ENCODE assay signal across 9 cellular contexts in genomic region chr10:79266543-79267312, GRCh38.
DNase-seq lines count a peak whose midpoint lies in the region; ATAC-seq and TF ChIP-seq lines count a peak whose summit lies in the region.
"Had no signal": no experiment of that assay in that cellular context is flagged by ENCODE, and none has a peak within 500 bp of the region (broad histone marks: within the 10 kb centered on the region; RNA-seq: fewer than 3 reads in every experiment).

No MANE protein-coding gene starts in this region.

- POLR2A ChIA-PET in activated naive CD8-positive, alpha-beta T cell treated with anti-CD3 and anti-CD28 coated beads, Interleukin-2, amount 10 ng/mL, durations not matched to agents 7 days and 5 days (lab: Charles Lee) = no interaction called here

- peaks cover 16% of the 10 kb centered on the region for H3K4me1 Mint-ChIP-seq in activated naive CD8-positive, alpha-beta T cell treated with anti-CD3 and anti-CD28 coated beads, Interleukin-2, amount 10 ng/mL, durations not matched to agents 7 days and 5 days

- no peaks in the 10 kb centered on the region for H3K9me3 Mint-ChIP-seq in activated naive CD8-positive, alpha-beta T cell treated with anti-CD3 and anti-CD28 coated beads, Interleukin-2, amount 10 ng/mL, durations not matched to agents 7 days and 5 days

- H3K36me3 Mint-ChIP-seq in activated naive CD8-positive, alpha-beta T cell treated with anti-CD3 and anti-CD28 coated beads, Interleukin-2, amount 10 ng/mL, durations not matched to agents 7 days and 5 days = no peaks in the 10 kb centered on the region

- H3K27me3 ChIP-seq in heart left ventricle = no peaks in the 10 kb centered on the region

- no peak overlapping the region for H3K4me3 Mint-ChIP-seq in activated naive CD8-positive, alpha-beta T cell treated with anti-CD3 and anti-CD28 coated beads, Interleukin-2, amount 10 ng/mL, durations not matched to agents 7 days and 5 days

- H3K4me1 ChIP-seq in heart left ventricle = peaks cover 28 to 100% (median 91%) of the 10 kb centered on the region in 12 donors

- WGBS in heart left ventricle, 4 donors = 29 to 41% (median 35%) methylated on average over 10 to 11 of the region's 11 CpGs

- TF ChIP-seq POLR2A in heart left ventricle (IDR thresholded peaks at IDR 0.05) = no peak

- H3K27ac ChIP-seq in heart left ventricle = peak overlapping the region; percentile 25 to 95 (median 83)

- no peak for TF ChIP-seq CTCF in heart left ventricle (IDR thresholded peaks at IDR 0.05)

- no peaks in the 10 kb centered on the region for H3K27me3 Mint-ChIP-seq in activated naive CD8-positive, alpha-beta T cell treated with anti-CD3 and anti-CD28 coated beads, Interleukin-2, amount 10 ng/mL, durations not matched to agents 7 days and 5 days

- H3K36me3 ChIP-seq in heart left ventricle = peaks cover 0 to 20% (median 5%) of the 10 kb centered on the region in 9 donors

- peak overlapping the region; percentile 40 for H3K27ac Mint-ChIP-seq in activated naive CD8-positive, alpha-beta T cell treated with anti-CD3 and anti-CD28 coated beads, Interleukin-2, amount 10 ng/mL, durations not matched to agents 7 days and 5 days

- ATAC-seq in GM21367 (IDR thresholded peaks at IDR 0.05; ENCODE audit: unreplicated experiment) = peak; percentile 81
- peak; percentile 53 for ATAC-seq in HG03575 (IDR thresholded peaks at IDR 0.05; ENCODE audit: extremely low read depth, insufficient number of reproducible peaks, low FRiP score, unreplicated experiment)
- no peak for ATAC-seq in activated naive CD8-positive, alpha-beta T cell treated with anti-CD3 and anti-CD28 coated beads, Interleukin-2, amount 10 ng/mL, durations not matched to agents 7 days and 5 days (ENCODE audit: low read depth)
- ATAC-seq in heart left ventricle = peak; percentile 32 to 82 (median 66)

- H3K9me3 ChIP-seq in heart left ventricle = no peaks in the 10 kb centered on the region

- intact Hi-C loops in heart left ventricle (cut with DNase I) = loop anchor here in 2 of 10 donors (2.0 to 5.0 kb wide), 2 partner anchors 20 to 44 kb away; no protein-coding TSS in a partner anchor

- peak overlapping the region in 4 of 12 donors; percentile 1 to 21 (median 16) for H3K4me3 ChIP-seq in heart left ventricle
- no peak overlapping the region for H3K4me3 ChIP-seq in skeletal muscle cell (ENCODE audit: low read depth, low read length)
- H3K4me3 ChIP-seq: PC-9 had no signal

- DNase-seq in COLO829 (ENCODE audit: low spot score) (peak; percentile 17), heart left ventricle (peak; percentile 78 to 91 (median 83)), skeletal muscle cell (ENCODE audit: low read depth) (peak; percentile 76), ecto neural progenitor cell (ENCODE audit: low spot score) (no peak), activated gamma-delta T cell (lab: John Stamatoyannopoulos, UW) (no peak)
- DNase-seq in activated naive CD8-positive, alpha-beta T cell treated with anti-CD3 and anti-CD28 coated beads, Interleukin-2, amount 10 ng/mL, durations not matched to agents 7 days and 5 days = no peak

Comparison
In these comparisons a context has a peak if more than half of its experiments do, and no peak if none do; other contexts are left out.
1. DNase-seq: peak in COLO829 (single experiment), heart left ventricle (5 of 5) and skeletal muscle cell (single experiment); none in activated naive CD8-positive, alpha-beta T cell treated with anti-CD3 and anti-CD28 coated beads, Interleukin-2, amount 10 ng/mL, durations not matched to agents 7 days and 5 days (single experiment), ecto neural progenitor cell (single experiment) and activated gamma-delta T cell (single experiment).